In the genomic region with DNA sequence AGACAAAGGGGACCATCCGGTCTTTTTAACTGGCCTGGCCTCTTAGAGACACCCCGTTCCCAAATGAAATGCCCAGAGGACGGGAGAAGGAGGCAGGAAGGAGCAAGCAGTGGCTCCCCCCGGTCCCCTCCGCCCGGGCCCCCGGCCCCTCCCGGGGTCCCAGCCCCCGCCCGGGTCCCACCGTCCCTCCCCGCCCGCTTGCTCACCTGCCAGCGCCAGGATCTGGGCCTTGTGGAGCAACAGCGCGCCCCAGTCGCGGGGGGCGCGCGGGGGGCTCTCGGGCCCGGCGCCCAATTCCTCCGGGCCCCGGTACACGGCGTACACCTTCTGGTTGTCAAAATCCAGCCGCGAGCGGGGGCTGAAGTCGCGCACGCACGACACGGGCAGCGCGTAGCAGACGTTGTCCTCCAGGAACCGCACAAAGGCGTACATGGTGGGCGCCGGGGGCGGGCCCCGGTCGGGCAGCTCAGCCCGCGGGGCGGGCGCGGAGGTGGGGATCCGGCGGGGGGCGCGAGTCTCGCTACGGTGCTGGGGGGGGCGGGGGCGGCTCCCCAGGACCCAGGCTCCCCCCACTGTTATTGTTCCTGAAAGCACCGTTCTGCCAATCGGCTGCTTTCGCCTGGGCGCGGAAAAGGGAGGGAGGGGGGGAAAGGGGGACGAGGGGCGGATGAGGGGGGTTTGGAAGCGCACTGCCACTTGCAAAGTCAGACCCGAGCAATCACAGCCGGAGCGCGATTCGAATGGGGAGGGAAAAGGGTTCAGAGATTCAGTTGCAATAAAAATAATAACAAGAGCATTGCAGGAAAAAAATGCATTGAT, we compare ENCODE assay signal across 8 cellular contexts. TPM values are rescaled to one million over a fixed set of nuclear protein-coding genes. Genes with fewer than 3 reads are reported as not detected.
A peak's percentile ranks its signal among the peaks of the same experiment; 100 is the strongest.
DNase-seq lines count a peak whose midpoint lies in the region; ATAC-seq and TF ChIP-seq lines count a peak whose summit lies in the region.

A gene with protein sequence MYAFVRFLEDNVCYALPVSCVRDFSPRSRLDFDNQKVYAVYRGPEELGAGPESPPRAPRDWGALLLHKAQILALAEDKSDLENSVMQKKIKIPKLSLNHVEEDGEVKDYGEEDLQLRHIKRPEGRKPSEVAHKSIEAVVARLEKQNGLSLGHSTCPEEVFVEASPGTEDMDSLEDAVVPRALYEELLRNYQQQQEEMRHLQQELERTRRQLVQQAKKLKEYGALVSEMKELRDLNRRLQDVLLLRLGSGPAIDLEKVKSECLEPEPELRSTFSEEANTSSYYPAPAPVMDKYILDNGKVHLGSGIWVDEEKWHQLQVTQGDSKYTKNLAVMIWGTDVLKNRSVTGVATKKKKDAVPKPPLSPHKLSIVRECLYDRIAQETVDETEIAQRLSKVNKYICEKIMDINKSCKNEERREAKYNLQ (minus strand): TSS at position 492 of the 819 bp plus-strand sequence. CDS start 60 bp downstream, at position 432.

- H3K9me3 Mint-ChIP-seq in HFFc6: peaks cover 58% of the 10 kb centered on the region

- H3K27me3 ChIP-seq in BLaER1 treated with 17β-estradiol and CSF1 and Interleukin-3, amounts not matched to agents 10 nM and 100 nM: no peaks in the 10 kb centered on the region
- H3K27me3 ChIP-seq in HUES48 (ENCODE audit: control insufficient read depth, insufficient read depth, low read length): no peaks in the 10 kb centered on the region
- H3K27me3 ChIP-seq in SJCRH30: no peaks in the 10 kb centered on the region

- no peak within 1 kb of the TSS for H3K27ac Mint-ChIP-seq in HFFc6

- H3K4me2 ChIP-seq in BLaER1 treated with 17β-estradiol and CSF1 and Interleukin-3, amounts not matched to agents 10 nM and 100 nM: peak within 1 kb of the TSS; percentile 86 to 98 (median 97)

- TF ChIP-seq CTCF in HFFc6 (IDR thresholded peaks at IDR 0.05): no peak

- peak within 1 kb of the TSS; percentile 44 to 91 (median 84); a peak in 20 of 22 replicates for H3K27ac ChIP-seq in BLaER1 treated with 17β-estradiol and CSF1 and Interleukin-3, amounts not matched to agents 10 nM and 100 nM
- peak within 1 kb of the TSS; percentile 55 for H3K27ac ChIP-seq in HUES48 (ENCODE audit: low read depth, low read length)
- peak within 1 kb of the TSS; percentile 50; the same call in 1 of the 2 replicates for H3K27ac ChIP-seq in SJCRH30

- peak within 1 kb of the TSS; percentile 61 to 84 (median 75) for H3K4me3 ChIP-seq in BLaER1 treated with 17β-estradiol and CSF1 and Interleukin-3, amounts not matched to agents 10 nM and 100 nM
- H3K4me3 ChIP-seq in HUES48 (ENCODE audit: low read depth, low read length) (peak within 1 kb of the TSS; percentile 93), SJCRH30 (peak within 1 kb of the TSS; percentile 89), iPS-11a (ENCODE audit: low read depth, low read length) (peak within 1 kb of the TSS; percentile 85), skeletal muscle cell (ENCODE audit: low read depth, low read length) (peak within 1 kb of the TSS; percentile 75)

- no peaks in the 10 kb centered on the region for H3K4me1 Mint-ChIP-seq in HFFc6 (ENCODE audit: low read depth)

- no peak for ATAC-seq in GM18867 (IDR thresholded peaks at IDR 0.05; ENCODE audit: unreplicated experiment)

- H4K20me1 ChIP-seq in BLaER1 treated with 17β-estradiol and CSF1 and Interleukin-3, amounts not matched to agents 10 nM and 100 nM: peaks cover 0 to 28% (median 6%) of the 10 kb centered on the region in 11 experiments; a peak in 8 of 22 replicates

- no peak within 1 kb of the TSS for H3K4me3 Mint-ChIP-seq in HFFc6

- peaks cover 11% of the 10 kb centered on the region for H3K36me3 Mint-ChIP-seq in HFFc6 (ENCODE audit: low read depth)

- peak; percentile 74 to 84 for DNase-seq in SJCRH30
- peak in 55 of 58 donors; percentile 13 to 85 (median 65) for DNase-seq in anterior cingulate cortex (lab: John Stamatoyannopoulos, UW)
- DNase-seq in skeletal muscle cell (ENCODE audit: low read depth): peak; percentile 25
- DNase-seq in HFFc6: no peak

- peaks cover 0 to 33% (median 26%) of the 10 kb centered on the region in 11 experiments; a peak in 17 of 22 replicates for H3K36me3 ChIP-seq in BLaER1 treated with 17β-estradiol and CSF1 and Interleukin-3, amounts not matched to agents 10 nM and 100 nM
- H3K36me3 ChIP-seq in HUES48 (ENCODE audit: control insufficient read depth, insufficient read depth, low read length) (peaks cover 12% of the 10 kb centered on the region), SJCRH30 (no peaks in the 10 kb centered on the region)

- peak within 1 kb of the TSS; percentile 77 to 90 (median 88) for H3K9ac ChIP-seq in BLaER1 treated with 17β-estradiol and CSF1 and Interleukin-3, amounts not matched to agents 10 nM and 100 nM
- peak within 1 kb of the TSS; percentile 48; the same call in 1 of the 2 replicates for H3K9ac ChIP-seq in HUES48 (ENCODE audit: low read depth, low read length)

- H3K9me3 ChIP-seq in BLaER1 treated with 17β-estradiol and CSF1 and Interleukin-3, amounts not matched to agents 10 nM and 100 nM (replicated peaks in 1 of 11): no peaks in the 10 kb centered on the region
- no peaks in the 10 kb centered on the region for H3K9me3 ChIP-seq in HUES48 (ENCODE audit: control insufficient read depth, insufficient read depth, low read length)
- H3K9me3 ChIP-seq in SJCRH30 (replicated peaks): no peaks in the 10 kb centered on the region

- H3K27me3 Mint-ChIP-seq in HFFc6 (ENCODE audit: insufficient read depth): peaks cover 1% of the 10 kb centered on the region

- peaks cover 25 to 65% (median 59%) of the 10 kb centered on the region in 10 experiments; a peak in 19 of 20 replicates for H3K4me1 ChIP-seq in BLaER1 treated with 17β-estradiol and CSF1 and Interleukin-3, amounts not matched to agents 10 nM and 100 nM
- H3K4me1 ChIP-seq in HUES48 (ENCODE audit: control insufficient read depth, insufficient read depth, low read length): no peaks in the 10 kb centered on the region
- peaks cover 8% of the 10 kb centered on the region; the same call in 1 of the 2 replicates for H3K4me1 ChIP-seq in SJCRH30

RNA-seq across cellular contexts. Expression of the gene that starts here (rescaled TPM):
- 5.9 and 6.0 TPM in 2 replicates for total RNA-seq in SJCRH30 (2014; rRNA removed; shearing (Covaris generic))
- not detected for total RNA-seq in HFFc6 (2021; fragmentation: NEBNext Ultra II Directional; extraction: Animal tissue kit (Norgen Biotek cat#: 25700))
